ENCODE assay signal across 8 cellular contexts in the genomic region with DNA sequence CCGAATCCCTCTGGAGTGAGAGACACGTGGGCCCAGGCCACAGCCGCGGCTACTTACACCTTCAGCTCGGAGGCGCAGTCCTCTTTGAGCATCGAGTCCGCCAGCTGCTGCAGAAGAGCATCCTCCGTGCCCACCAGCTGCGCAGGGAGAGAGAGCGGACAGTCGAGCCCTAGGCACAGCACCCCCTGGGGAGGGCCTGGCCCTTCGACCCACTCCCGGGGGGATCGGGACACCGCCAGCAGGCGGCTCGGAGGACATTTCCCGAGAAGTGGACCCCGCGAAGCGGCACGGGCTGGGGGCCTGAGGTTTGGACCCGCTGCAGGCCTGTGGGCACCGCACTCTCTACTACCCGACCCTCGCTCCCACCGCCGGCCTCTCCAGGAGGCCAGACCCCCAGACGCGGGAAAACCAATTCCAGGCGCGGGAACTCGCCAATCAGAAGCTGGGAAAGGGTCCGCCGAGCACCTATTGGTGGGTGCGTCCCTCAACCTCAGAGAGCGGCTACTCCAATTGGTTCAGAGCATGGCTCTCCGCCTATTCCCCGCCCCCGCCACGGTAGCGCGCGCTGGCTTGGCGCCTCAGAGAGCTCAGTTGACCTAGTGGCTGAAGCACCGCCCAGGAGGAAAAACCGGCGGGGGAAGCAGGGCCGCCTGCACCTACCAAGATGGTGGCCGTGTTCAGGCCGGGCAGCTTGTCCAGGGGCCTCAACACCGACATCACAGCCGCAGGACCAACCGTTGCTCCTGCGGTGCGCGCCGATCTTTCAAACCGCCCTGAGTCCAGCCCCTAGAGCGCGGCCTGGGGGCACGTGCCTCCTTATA. TPM values are rescaled to one million over a fixed set of nuclear protein-coding genes. Genes with fewer than 3 reads are reported as not detected.
DNase-seq lines count a peak whose midpoint lies in the region; ATAC-seq and TF ChIP-seq lines count a peak whose summit lies in the region.

A gene with protein sequence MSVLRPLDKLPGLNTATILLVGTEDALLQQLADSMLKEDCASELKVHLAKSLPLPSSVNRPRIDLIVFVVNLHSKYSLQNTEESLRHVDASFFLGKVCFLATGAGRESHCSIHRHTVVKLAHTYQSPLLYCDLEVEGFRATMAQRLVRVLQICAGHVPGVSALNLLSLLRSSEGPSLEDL (minus strand): TSS at position 793 of the 821 bp plus-strand sequence. CDS start 76 bp downstream, at position 717.

- H3K4me3 ChIP-seq in H7 (ENCODE audit: insufficient read depth, low read depth, low read length) = peak within 1 kb of the TSS; percentile 85
- H3K4me3 ChIP-seq in fibroblast of the aortic adventitia (ENCODE audit: low read depth, low read length) = peak within 1 kb of the TSS; percentile 94

- ATAC-seq in natural killer cell treated with Interleukin-12 subunit alpha and Interleukin-12 subunit beta and Interleukin-15 and Interleukin-18, amount 100 ng/mL, for 72 hours = peak; percentile 98 to 99

- H3K4me1 Mint-ChIP-seq in natural killer cell treated with Interleukin-12 subunit alpha and Interleukin-12 subunit beta and Interleukin-15 and Interleukin-18, amount 100 ng/mL, for 72 hours (ENCODE audit: low read depth in 2 of 2) = peaks cover 10 to 23% of the 10 kb centered on the region in 2 donors

- H3K27me3 Mint-ChIP-seq in natural killer cell treated with Interleukin-12 subunit alpha and Interleukin-12 subunit beta and Interleukin-15 and Interleukin-18, amount 100 ng/mL, for 72 hours = no peaks in the 10 kb centered on the region

- in situ Hi-C loops in G401 (cut with HindIII; ENCODE audit: low sequenced_read_pairs) = no loop called here

- H3K9me3 Mint-ChIP-seq in natural killer cell treated with Interleukin-12 subunit alpha and Interleukin-12 subunit beta and Interleukin-15 and Interleukin-18, amount 100 ng/mL, for 72 hours = no peaks in the 10 kb centered on the region

- peak within 1 kb of the TSS; percentile 99 for H3K4me3 Mint-ChIP-seq in natural killer cell treated with Interleukin-12 subunit alpha and Interleukin-12 subunit beta and Interleukin-15 and Interleukin-18, amount 100 ng/mL, for 72 hours

- peaks cover 21% of the 10 kb centered on the region for H3K36me3 ChIP-seq in H7 (replicated peaks; ENCODE audit: control insufficient read depth, insufficient read depth, low read length)

- H3K27me3 ChIP-seq in H7 (ENCODE audit: control insufficient read depth, insufficient read depth, low read length) = no peaks in the 10 kb centered on the region

- peak; percentile 96 for DNase-seq in G401 (ENCODE audit: low spot score)
- DNase-seq in H7 = peak; percentile 97
- DNase-seq in M059J (ENCODE audit: low read depth) = peak; percentile 90
- DNase-seq in SHP77 treated with DMSO at 0.1 percent for 48 hours (lab: John Stamatoyannopoulos, UW) = peak; percentile 95
- DNase-seq in activated effector memory CD4-positive, alpha-beta T cell treated with Interleukin-2 at 50 U/mL for 16 hours = peak; percentile 84
- DNase-seq in fibroblast of the aortic adventitia (ENCODE audit: low read depth) = peak; percentile 90
- peak; percentile 95 for DNase-seq in natural killer cell treated with Interleukin-12 subunit alpha and Interleukin-12 subunit beta and Interleukin-15 and Interleukin-18, amount 100 ng/mL, for 72 hours (ENCODE audit: low spot score)
- peak; percentile 92 for DNase-seq in stimulated activated naive CD4-positive, alpha-beta T cell treated with Interleukin-2 at 50 U/mL for 16 hours (lab: John Stamatoyannopoulos, UW)

- peak; percentile 43 for TF ChIP-seq CTCF in fibroblast of the aortic adventitia (IDR thresholded peaks at IDR 0.05; ENCODE audit: insufficient read depth, low read length)

- peaks cover 12% of the 10 kb centered on the region for H3K36me3 Mint-ChIP-seq in natural killer cell treated with Interleukin-12 subunit alpha and Interleukin-12 subunit beta and Interleukin-15 and Interleukin-18, amount 100 ng/mL, for 72 hours

- H3K27ac Mint-ChIP-seq in natural killer cell treated with Interleukin-12 subunit alpha and Interleukin-12 subunit beta and Interleukin-15 and Interleukin-18, amount 100 ng/mL, for 72 hours = peak within 1 kb of the TSS; percentile 82 to 87

RNA-seq across cellular contexts. Expression of the gene that starts here (rescaled TPM):
- total RNA-seq in G401 (2014; rRNA removed; shearing (Covaris generic)) = 89.5 and 91.5 TPM in 2 replicates
- 56.7 and 66.3 TPM in 2 replicates for total RNA-seq in H7 (2014; rRNA removed; shearing (Covaris generic))
- 47.5 and 62.8 TPM in 2 replicates for total RNA-seq in M059J (2014; rRNA removed; shearing (Covaris generic))
- 1.1 and 16.9 TPM in 2 replicates for total RNA-seq in fibroblast of the aortic adventitia (ENCODE audit: low replicate concordance)
- total RNA-seq in natural killer cell treated with Interleukin-12 subunit alpha and Interleukin-12 subunit beta and Interleukin-15 and Interleukin-18, amount 100 ng/mL, for 72 hours = 100 to 1,000 TPM in 1 of 2 donors, 10 to 100 TPM in 1; 34.7 to 115 TPM

Comparison
In these comparisons a context has a peak if more than half of its experiments do, and no peak if none do; other contexts are left out.
1. Peak in every context shown above with its lines: DNase-seq, ATAC-seq and H3K4me3 ChIP-seq.